25 cellular contexts compared by ENCODE assay signal in genomic region chr10:43949351-43949750, GRCh38.
"Had no signal": no experiment of that assay in that cellular context is flagged by ENCODE, and none has a peak within 500 bp of the region (broad histone marks: within the 10 kb centered on the region; RNA-seq: fewer than 3 reads in every experiment).

No MANE protein-coding gene starts in this region.

- H3K27me3 ChIP-seq: right atrium auricular region, right lobe of liver, tibial nerve, uterus had no signal

- DNase-seq: hypothalamus; immature natural killer cell; kidney; left colon; left lung; midbrain; mucosa of descending colon; naive thymus-derived CD4-positive, alpha-beta T cell; psoas muscle; right lobe of liver; stimulated activated CD4-positive, alpha-beta T cell treated with anti-CD3 and anti-CD28 coated beads, Interleukin-1b, Interleukin-23, amount 100 ng/mL, for 48 hours; stimulated activated CD4-positive, alpha-beta T cell treated with anti-CD3 and anti-CD28 coated beads, Interleukin-2, amount 100 ng/mL, for 48 hours; stimulated activated CD4-positive, alpha-beta T cell treated with anti-CD3 and anti-CD28 coated beads, Interleukin-4, amount 100 ng/mL, for 4 hours; stimulated activated CD8-positive, alpha-beta memory T cell treated with anti-CD3 and anti-CD28 coated beads, Interleukin-4, amount 100 ng/mL, for 48 hours; stimulated activated naive CD4-positive, alpha-beta T cell treated with Interleukin-2 at 50 U/mL for 16 hours; stimulated activated naive CD8-positive, alpha-beta T cell treated with anti-CD3 and anti-CD28 coated beads, Interleukin-15, amount 100 ng/mL, for 72 hours; substantia nigra; uterus had no signal

- H3K4me1 ChIP-seq: left lung, parathyroid adenoma, psoas muscle, right lobe of liver, tibial nerve, uterus had no signal

- ATAC-seq: left colon; left lung; mucosa of descending colon; naive thymus-derived CD4-positive, alpha-beta T cell; natural killer cell treated with Interleukin-12 subunit alpha and Interleukin-12 subunit beta and Interleukin-15 and Interleukin-18, amount 100 ng/mL, for 72 hours; psoas muscle; right lobe of liver; stimulated activated memory B cell treated with anti-CD40 and anti-IgM and Interleukin-4, amounts not matched to agents 10 μg/mL and 1 μg/mL and 100 μg/mL, for 72 hours; stimulated activated naive CD8-positive, alpha-beta T cell treated with anti-CD3 and anti-CD28 coated beads, Interleukin-15, amount 100 ng/mL, for 72 hours had no signal

- H3K9me3 ChIP-seq: left lung, mucosa of descending colon, psoas muscle, right atrium auricular region, right lobe of liver, tibial nerve, uterus had no signal

- H3K36me3 ChIP-seq: left lung, right atrium auricular region, right lobe of liver, tibial nerve, uterus had no signal

- H3K27ac ChIP-seq: left lung, parathyroid adenoma, psoas muscle, right atrium auricular region, right lobe of liver, tibial nerve, uterus had no signal

- H3K4me3 ChIP-seq: left lung, lung, mucosa of descending colon, psoas muscle, right atrium auricular region, right lobe of liver, smooth muscle cell, tibial nerve, uterus had no signal
